8 cellular contexts compared by ENCODE assay signal in the genomic region with DNA sequence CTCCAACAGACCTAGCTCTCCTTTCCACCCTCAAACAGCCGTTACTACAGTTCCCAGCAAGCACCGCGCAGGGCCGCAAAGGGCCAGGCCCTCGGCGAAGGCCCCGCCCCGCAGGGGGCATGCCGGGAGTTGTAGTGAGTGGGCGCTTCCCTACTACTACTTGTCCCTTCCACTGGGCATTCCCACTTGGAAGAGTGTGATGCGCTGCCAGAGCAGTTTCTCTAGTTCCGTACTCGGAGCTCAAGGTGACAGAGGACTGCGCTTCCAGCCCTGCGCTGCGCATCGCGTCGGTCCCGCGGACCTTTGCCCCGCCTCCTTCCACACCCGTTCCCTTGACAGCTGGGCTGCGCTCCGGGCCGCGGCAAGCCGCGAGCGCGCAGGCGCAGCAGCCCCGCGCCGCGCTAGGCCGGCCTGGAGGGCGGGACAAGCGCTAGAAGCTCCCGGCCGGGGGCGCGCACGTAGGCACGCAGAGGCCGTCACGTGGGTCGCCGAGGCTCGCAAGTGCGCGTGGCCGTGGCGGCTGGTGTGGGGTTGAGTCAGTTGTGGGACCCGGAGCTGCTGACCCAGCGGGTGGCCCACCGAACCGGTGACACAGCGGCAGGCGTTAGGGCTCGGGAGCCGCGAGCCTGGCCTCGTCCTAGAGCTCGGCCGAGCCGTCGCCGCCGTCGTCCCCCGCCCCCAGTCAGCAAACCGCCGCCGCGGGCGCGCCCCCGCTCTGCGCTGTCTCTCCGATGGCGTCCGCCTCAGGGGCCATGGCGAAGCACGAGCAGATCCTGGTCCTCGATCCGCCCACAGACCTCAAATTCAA. TPM values are rescaled to one million over a fixed set of nuclear protein-coding genes. Genes with fewer than 3 reads are reported as not detected.
DNase-seq lines count a peak whose midpoint lies in the region; ATAC-seq and TF ChIP-seq lines count a peak whose summit lies in the region.

A gene with protein sequence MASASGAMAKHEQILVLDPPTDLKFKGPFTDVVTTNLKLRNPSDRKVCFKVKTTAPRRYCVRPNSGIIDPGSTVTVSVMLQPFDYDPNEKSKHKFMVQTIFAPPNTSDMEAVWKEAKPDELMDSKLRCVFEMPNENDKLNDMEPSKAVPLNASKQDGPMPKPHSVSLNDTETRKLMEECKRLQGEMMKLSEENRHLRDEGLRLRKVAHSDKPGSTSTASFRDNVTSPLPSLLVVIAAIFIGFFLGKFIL (plus strand): TSS at position 491 of the 808 bp plus-strand sequence. CDS start 241 bp downstream, at position 732.

- no peak for TF ChIP-seq CTCF in GM13976 (IDR thresholded peaks at IDR 0.05; ENCODE audit: borderline replicate concordance, control extremely low read depth, extremely low read depth, insufficient read depth, missing control alignments)
- TF ChIP-seq CTCF in cardiac muscle cell (IDR thresholded peaks at IDR 0.05; ENCODE audit: low read depth, low read length), result no peak
- no peak for TF ChIP-seq CTCF in parathyroid adenoma (IDR thresholded peaks at IDR 0.05)
- TF ChIP-seq CTCF in tibial artery (IDR thresholded peaks at IDR 0.05), result peak in 1 of 2 experiments; percentile 9

- DNase-seq in GM13976 (ENCODE audit: low spot score), result peak; percentile 97
- peak; percentile 77 for DNase-seq in NCI-H1436 treated with DMSO at 0.1 percent for 48 hours (lab: John Stamatoyannopoulos, UW)
- DNase-seq in T follicular helper cell (ENCODE audit: low read depth), result peak; percentile 88
- DNase-seq in adipocyte (ENCODE audit: low read depth), result peak; percentile 98
- peak; percentile 97 to 98 for DNase-seq in cardiac muscle cell (ENCODE audit: low read depth in 1 of 2, low spot score in 1 of 2)
- peak; percentile 94 to 97 for DNase-seq in tibial artery

- H2AFZ ChIP-seq in parathyroid adenoma, result peak within 1 kb of the TSS; percentile 98

- H3K27me3 ChIP-seq in adipocyte (replicated peaks; ENCODE audit: control insufficient read depth, insufficient read depth, low read length) (no peaks in the 10 kb centered on the region), cardiac muscle cell (no peaks in the 10 kb centered on the region), parathyroid adenoma (ENCODE audit: control insufficient read depth, insufficient read depth, low read length) (no peaks in the 10 kb centered on the region), tibial artery (no peaks in the 10 kb centered on the region)

- no peaks in the 10 kb centered on the region for H3K9me3 ChIP-seq in adipocyte (ENCODE audit: control insufficient read depth, low read length)
- no peaks in the 10 kb centered on the region for H3K9me3 ChIP-seq in cardiac muscle cell (ENCODE audit: low read depth)
- no peaks in the 10 kb centered on the region for H3K9me3 ChIP-seq in parathyroid adenoma (ENCODE audit: control insufficient read depth, low read length)
- H3K9me3 ChIP-seq in tibial artery, result no peaks in the 10 kb centered on the region

- H3K27ac ChIP-seq in cardiac muscle cell (peak within 1 kb of the TSS; percentile 95), parathyroid adenoma (peak within 1 kb of the TSS; percentile 98), tibial artery (peak within 1 kb of the TSS; percentile 96 to 100)

- peaks cover 31% of the 10 kb centered on the region for H3K4me1 ChIP-seq in adipocyte (ENCODE audit: control insufficient read depth, insufficient read depth, low read length)
- H3K4me1 ChIP-seq in cardiac muscle cell (ENCODE audit: low read depth), result peaks cover 20% of the 10 kb centered on the region
- peaks cover 22% of the 10 kb centered on the region for H3K4me1 ChIP-seq in parathyroid adenoma
- peaks cover 0 to 34% (median 21%) of the 10 kb centered on the region in 4 donors for H3K4me1 ChIP-seq in tibial artery

- no peaks in the 10 kb centered on the region for H3K36me3 ChIP-seq in adipocyte (ENCODE audit: control insufficient read depth, insufficient read depth, low read length, severe bottlenecking)
- no peaks in the 10 kb centered on the region for H3K36me3 ChIP-seq in cardiac muscle cell
- no peaks in the 10 kb centered on the region for H3K36me3 ChIP-seq in parathyroid adenoma (ENCODE audit: control insufficient read depth, insufficient read depth, low read length)
- no peaks in the 10 kb centered on the region for H3K36me3 ChIP-seq in tibial artery

- in situ Hi-C loops in GM13976 (cut with MboI; ENCODE audit: low sequenced_read_pairs, unreplicated experiment), result no loop called here

- peak; percentile 82 for ATAC-seq in HG02852 (IDR thresholded peaks at IDR 0.05; ENCODE audit: unreplicated experiment)

- H3K4me3 ChIP-seq in adipocyte (ENCODE audit: low read length) (peak within 1 kb of the TSS; percentile 98), cardiac muscle cell (peak within 1 kb of the TSS; percentile 75), parathyroid adenoma (ENCODE audit: low read depth, low read length) (peak within 1 kb of the TSS; percentile 90), tibial artery (peak within 1 kb of the TSS; percentile 90 to 99)

- peaks cover 37% of the 10 kb centered on the region for H3K79me2 ChIP-seq in parathyroid adenoma

- peak within 1 kb of the TSS; percentile 86 for H3K4me2 ChIP-seq in parathyroid adenoma (ENCODE audit: low read length)

- H3K9ac ChIP-seq in adipocyte (ENCODE audit: low read length) (peak within 1 kb of the TSS; percentile 97), parathyroid adenoma (peak within 1 kb of the TSS; percentile 96)

- intact Hi-C loops in tibial artery (cut with DNase I; ENCODE audit: low total_unique reads), result loop anchor here (10.0 kb wide), 3 partner anchors 109 to 299 kb away; a partner anchor contains a TSS

RNA-seq across cellular contexts. Expression of the gene that starts here (rescaled TPM):
- total RNA-seq in cardiac muscle cell, result 137 and 138 TPM in 2 replicates
- 215 and 260 TPM in 2 replicates for polyA plus RNA-seq in cardiac muscle cell

Comparison
In these comparisons a context has a peak if more than half of its experiments do, and no peak if none do; other contexts are left out.
1. Peak in every context shown above with its lines: DNase-seq, ATAC-seq, H3K4me3 ChIP-seq and H3K27ac ChIP-seq.